Comparison of ENCODE assay signal across 9 cellular contexts in the genomic region with DNA sequence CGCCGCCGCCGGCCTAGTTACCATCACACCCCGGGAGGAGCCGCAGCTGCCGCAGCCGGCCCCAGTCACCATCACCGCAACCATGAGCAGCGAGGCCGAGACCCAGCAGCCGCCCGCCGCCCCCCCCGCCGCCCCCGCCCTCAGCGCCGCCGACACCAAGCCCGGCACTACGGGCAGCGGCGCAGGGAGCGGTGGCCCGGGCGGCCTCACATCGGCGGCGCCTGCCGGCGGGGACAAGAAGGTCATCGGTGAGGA. TPM values are rescaled to one million over a fixed set of nuclear protein-coding genes. Genes with fewer than 3 reads are reported as not detected.
DNase-seq lines count a peak whose midpoint lies in the region; ATAC-seq and TF ChIP-seq lines count a peak whose summit lies in the region.
"Not testable (repeated sequence)": the region's sequence is repeated elsewhere in the genome, so short reads cannot be mapped to it uniquely, and the experiment has no call there.
"Had no signal": no experiment of that assay in that cellular context is flagged by ENCODE, and none has a peak within 500 bp of the region (broad histone marks: within the 10 kb centered on the region; RNA-seq: fewer than 3 reads in every experiment).

No MANE protein-coding gene starts in this region.

- H3K27ac ChIP-seq in ACC112 (ENCODE audit: low read depth, low read length), result peak overlapping the region; percentile 32
- peak overlapping the region; percentile 34 for H3K27ac ChIP-seq in OCI-LY7 (ENCODE audit: low read depth, low read length, poor library complexity, severe bottlenecking)
- H3K27ac ChIP-seq in liver (ENCODE audit: low read depth in 1 of 2, low read length in 2 of 2), result peak overlapping the region; percentile 60 to 95

- not testable (repeated sequence) for TF ChIP-seq CTCF in OCI-LY7 (conservative IDR thresholded peaks at IDR 0.05; ENCODE audit: low read length); epithelial cell of proximal tubule (conservative IDR thresholded peaks at IDR 0.05; ENCODE audit: low read depth, low read length); liver (IDR thresholded peaks at IDR 0.05; ENCODE audit: low read depth, low read length, missing input control); retinal pigment epithelial cell (conservative IDR thresholded peaks at IDR 0.05; ENCODE audit: low read depth, low read length)

- H3K4me2 ChIP-seq in OCI-LY7 (ENCODE audit: low read length), result not testable (repeated sequence)

- not testable (repeated sequence) for H2AFZ ChIP-seq in ACC112 (ENCODE audit: low read length, unreplicated experiment); OCI-LY7 (ENCODE audit: low read length)

- WGBS in liver, result under 1% methylated on average over 33 of the region's 33 CpGs

- not testable (repeated sequence) for DNase-seq in OCI-LY7 (ENCODE audit: low spot score); epithelial cell of proximal tubule (ENCODE audit: low read depth); retinal pigment epithelial cell (ENCODE audit: low read depth)

- not testable (repeated sequence) for H3K9me2 ChIP-seq in OCI-LY7 (ENCODE audit: insufficient read depth, low read length)

- POLR2A ChIA-PET in OCI-LY7 (lab: Charles Lee), result interaction anchor here (0.7 to 2.4 kb wide), 8 partner anchors 9 to 225 kb away, joined by 3 to 8 read pairs (median 4); a partner anchor contains a TSS

- intact Hi-C loops in OCI-LY7 (cut with micrococcal nuclease; ENCODE audit: unreplicated experiment), result loop anchor here (2.0 to 5.0 kb wide), 2 partner anchors 84 to 260 kb away; a partner anchor contains a TSS

- H3K36me3 Mint-ChIP-seq in activated naive CD4-positive, alpha-beta T cell treated with anti-CD3 and anti-CD28 coated beads, Interleukin-2, amount 50 U/mL, for 24 hours, result peaks cover 28% of the 10 kb centered on the region

- peak; percentile 15 for ATAC-seq in GM19372 (IDR thresholded peaks at IDR 0.05; ENCODE audit: low read depth, unreplicated experiment)
- ATAC-seq in HG02884 (IDR thresholded peaks at IDR 0.05; ENCODE audit: unreplicated experiment), result peak; percentile 9

- H3K27ac Mint-ChIP-seq in activated naive CD4-positive, alpha-beta T cell treated with anti-CD3 and anti-CD28 coated beads, Interleukin-2, amount 50 U/mL, for 24 hours, result peak overlapping the region; percentile 99

- not testable (repeated sequence) for H3K27me3 Mint-ChIP-seq in activated naive CD4-positive, alpha-beta T cell treated with anti-CD3 and anti-CD28 coated beads, Interleukin-2, amount 50 U/mL, for 24 hours

- peaks cover 56% of the 10 kb centered on the region for H3K4me1 Mint-ChIP-seq in activated naive CD4-positive, alpha-beta T cell treated with anti-CD3 and anti-CD28 coated beads, Interleukin-2, amount 50 U/mL, for 24 hours

- peak overlapping the region; percentile 97 for H3K4me3 Mint-ChIP-seq in activated naive CD4-positive, alpha-beta T cell treated with anti-CD3 and anti-CD28 coated beads, Interleukin-2, amount 50 U/mL, for 24 hours

- H3K4me3 ChIP-seq in ACC112 (ENCODE audit: low read depth, low read length) (peak overlapping the region; percentile 96), OCI-LY7 (ENCODE audit: low read depth, low read length, poor library complexity, severe bottlenecking) (peak overlapping the region; percentile 84), epithelial cell of proximal tubule (ENCODE audit: low read depth, low read length) (peak overlapping the region; percentile 89), liver (ENCODE audit: low read depth in 1 of 3, low read length in 3 of 3) (peak overlapping the region; percentile 59 to 95 (median 74)), retinal pigment epithelial cell (ENCODE audit: low read length) (peak overlapping the region; percentile 88)

- not testable (repeated sequence) for TF ChIP-seq RAD21 in liver (IDR thresholded peaks at IDR 0.05)

- peaks cover 42% of the 10 kb centered on the region for H4K20me1 ChIP-seq in OCI-LY7 (ENCODE audit: insufficient read depth, low read length)

- not testable (repeated sequence) for H3K9me3 ChIP-seq in OCI-LY7 (ENCODE audit: low read length); liver (ENCODE audit: control insufficient read depth in 4 of 4, low read length in 3 of 4)

- H3K4me1 ChIP-seq in ACC112 (ENCODE audit: control insufficient read depth, insufficient read depth, low read length, unreplicated experiment) (peaks cover 44% of the 10 kb centered on the region), OCI-LY7 (ENCODE audit: insufficient read depth, low read length, poor library complexity, severe bottlenecking) (peaks cover 52% of the 10 kb centered on the region), liver (ENCODE audit: control insufficient read depth in 4 of 4, insufficient read depth in 4 of 4, low read length in 3 of 4) (peaks cover 6 to 40% (median 30%) of the 10 kb centered on the region in 4 donors)

- H3K79me2 ChIP-seq in ACC112 (ENCODE audit: control insufficient read depth, insufficient read depth, low read length, unreplicated experiment) (peaks cover 64% of the 10 kb centered on the region), OCI-LY7 (ENCODE audit: insufficient read depth, low read depth, low read length) (peaks cover 64% of the 10 kb centered on the region)

- H3K9ac ChIP-seq in liver (ENCODE audit: low read depth in 1 of 2, low read length in 2 of 2), result not testable (repeated sequence)

- BruUV-seq in OCI-LY7 (replicated peaks; lab: Mats Ljungman, UMichigan), result not testable (repeated sequence)

- not testable (repeated sequence) for H3K9me3 Mint-ChIP-seq in activated naive CD4-positive, alpha-beta T cell treated with anti-CD3 and anti-CD28 coated beads, Interleukin-2, amount 50 U/mL, for 24 hours

- H3K27me3 ChIP-seq in ACC112 (ENCODE audit: insufficient read depth, low read length); liver (ENCODE audit: control insufficient read depth in 4 of 4, insufficient read depth in 4 of 4, low read length in 3 of 4): not testable (repeated sequence)

- CTCF ChIA-PET in OCI-LY7 (lab: Charles Lee; ENCODE audit: unreplicated experiment), result not testable (repeated sequence)

- H3K36me3 ChIP-seq in ACC112 (ENCODE audit: insufficient read depth, low read length) (peaks cover 26% of the 10 kb centered on the region), OCI-LY7 (ENCODE audit: insufficient read depth, low read length) (peaks cover 45% of the 10 kb centered on the region)
- H3K36me3 ChIP-seq in liver (ENCODE audit: control insufficient read depth in 4 of 4, insufficient read depth in 3 of 4, low read depth in 1 of 4, low read length in 3 of 4), result not testable (repeated sequence)

RNA-seq across cellular contexts. Expression of a gene that starts 0.2 kb away (rescaled TPM):
- total RNA-seq in OCI-LY7 (2014; rRNA removed; shearing (Covaris generic)), result 750 and 887 TPM in 2 replicates
- total RNA-seq in OCI-LY7 (2022) (956 and 965 TPM in 2 replicates), epithelial cell of proximal tubule (790 and 1,074 TPM in 2 replicates), liver (100 to 1,000 TPM; 164 to 530 TPM)
- polyA plus RNA-seq in liver, result 100 to 1,000 TPM; 107 to 244 TPM

RNA-seq across cellular contexts. Expression of a gene that starts 24.2 kb away (rescaled TPM):
- 74.4 and 95.7 TPM in 2 replicates for total RNA-seq in OCI-LY7 (2014; rRNA removed; shearing (Covaris generic))
- total RNA-seq in OCI-LY7 (2022) (81.3 and 100 TPM in 2 replicates), epithelial cell of proximal tubule (59.8 and 76.7 TPM in 2 replicates), liver (10 to 100 TPM in 1 of 2 donors, 1 to 10 TPM in 1; 7.9 to 14.9 TPM)
- polyA plus RNA-seq in liver, result 10 to 100 TPM; 11.1 to 16.3 TPM

RNA-seq across cellular contexts. Expression of a gene that starts 57.6 kb away (rescaled TPM):
- total RNA-seq in OCI-LY7 (2014; rRNA removed; shearing (Covaris generic)), result not detected in 2 replicates
- not detected in 2 replicates for total RNA-seq in OCI-LY7 (2022)
- 0.29 and 1.2 TPM in 2 replicates for total RNA-seq in epithelial cell of proximal tubule
- total RNA-seq in liver, result 1 to 10 TPM in 1 of 2 donors, not detected in 1; 5.1 TPM
- under 1 TPM in 1 of 2 donors, not detected in 1; 0.14 TPM for polyA plus RNA-seq in liver
- total RNA-seq: H4 had no signal
